Comparison of ENCODE assay signal across 27 cellular contexts in the genomic region with DNA sequence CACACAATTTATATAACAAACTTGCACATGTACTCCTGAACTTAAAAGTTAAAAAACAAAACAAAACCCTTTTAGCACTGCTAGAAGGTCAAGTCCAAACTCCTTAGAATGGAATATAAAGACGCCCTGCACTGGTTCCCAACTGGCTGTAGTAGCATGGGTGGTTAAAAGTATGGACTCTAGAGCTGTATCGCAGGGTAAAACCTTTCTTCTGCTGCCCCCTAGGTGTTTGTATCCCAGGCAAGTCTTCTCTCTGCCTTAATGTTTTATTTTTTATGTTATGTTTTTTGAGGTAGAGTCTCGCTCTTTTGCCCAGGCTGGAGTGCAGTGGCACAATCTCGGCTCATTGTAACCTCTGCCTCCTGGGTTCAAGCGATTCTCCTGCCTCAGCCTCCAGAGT. TPM values are rescaled to one million over a fixed set of nuclear protein-coding genes. Genes with fewer than 3 reads are reported as not detected.
DNase-seq lines count a peak whose midpoint lies in the region; ATAC-seq and TF ChIP-seq lines count a peak whose summit lies in the region.
"Had no signal": no experiment of that assay in that cellular context is flagged by ENCODE, and none has a peak within 500 bp of the region (broad histone marks: within the 10 kb centered on the region; RNA-seq: fewer than 3 reads in every experiment).

No MANE protein-coding gene starts in this region.

- no peak overlapping the region for H3K23ac ChIP-seq in IMR-90 (ENCODE audit: low read depth, low read length)

- no peak overlapping the region for H2BK20ac ChIP-seq in IMR-90 (ENCODE audit: low read depth, low read length)

- no peak overlapping the region for H4K8ac ChIP-seq in IMR-90 (ENCODE audit: low read depth in 2 of 2, low read length in 2 of 2)

- no peak overlapping the region for H3K27ac Mint-ChIP-seq in activated T-helper 17 cell treated with anti-CD3 and anti-CD28 coated beads, Interleukin-2, amount 50 U/mL, for 72 hours
- H3K27ac Mint-ChIP-seq: activated CD4-positive, alpha-beta memory T cell treated with anti-CD3 and anti-CD28 coated beads for 36 hours; activated naive CD4-positive, alpha-beta T cell treated with anti-CD3 and anti-CD28 coated beads, Interleukin-2, amount 50 U/mL, for 72 hours; dendritic cell treated with granulocyte-macrophage colony-stimulating factor and Interleukin-4, amounts not matched to agents 40 ng/mL and 50 ng/mL, for 4 days; natural killer cell treated with Interleukin-12 subunit alpha and Interleukin-12 subunit beta and Interleukin-15 and Interleukin-18, amount 100 ng/mL, for 72 hours; stimulated activated naive CD8-positive, alpha-beta T cell treated with anti-CD3 and anti-CD28 coated beads, Interleukin-15, amount 100 ng/mL, for 72 hours had no signal

- no peak overlapping the region for H3K14ac ChIP-seq in IMR-90 (replicated peaks; ENCODE audit: low read depth, low read length)

- no peaks in the 10 kb centered on the region for H3K4me1 ChIP-seq in IMR-90 (ENCODE audit: control insufficient read depth, insufficient read depth, low read length)
- H3K4me1 ChIP-seq: SJCRH30, thyroid gland had no signal

- no peak overlapping the region for H3K4me3 ChIP-seq in IMR-90 (ENCODE audit: insufficient read depth, low read depth, low read length)
- H3K4me3 ChIP-seq in WI38 (ENCODE audit: low read depth, low read length), result no peak overlapping the region
- H3K4me3 ChIP-seq: SJCRH30, skin epidermis, thyroid gland had no signal

- H3K36me3 ChIP-seq in IMR-90 (ENCODE audit: control insufficient read depth, insufficient read depth, low read length), result no peaks in the 10 kb centered on the region
- H3K36me3 ChIP-seq: SJCRH30, thyroid gland had no signal

- DNase-seq in IMR-90, result no peak
- DNase-seq in erythroblast (lab: John Stamatoyannopoulos, UW), result peak; percentile 4 to 8
- no peak for DNase-seq in activated effector memory CD4-positive, alpha-beta T cell treated with anti-CD3 and anti-CD28 coated beads, Interleukin-2, amount 50 U/mL, for 16 hours
- DNase-seq in HCEC 1CT, result no peak
- DNase-seq in dermis blood vessel endothelial cell, result no peak
- DNase-seq: activated CD4-positive, alpha-beta memory T cell treated with anti-CD3 and anti-CD28 coated beads for 36 hours; activated CD8-positive, alpha-beta memory T cell treated with anti-CD3 and anti-CD28 coated beads, Interleukin-2, amount 50 U/mL, for 48 hours; aorta; DMS79; GF-D8; NCI-H1105; NCI-H2029; NCI-H526; SJCRH30; stimulated activated CD8-positive, alpha-beta memory T cell treated with anti-CD3 and anti-CD28 coated beads, Interleukin-4, amount 100 ng/mL, for 48 hours; stimulated activated naive CD8-positive, alpha-beta T cell treated with anti-CD3 and anti-CD28 coated beads, Interleukin-15, amount 100 ng/mL, for 72 hours; T-helper 1 cell; thyroid gland had no signal

- H3K27me3 Mint-ChIP-seq in activated T-helper 17 cell treated with anti-CD3 and anti-CD28 coated beads, Interleukin-2, amount 50 U/mL, for 72 hours, result peaks cover 30% of the 10 kb centered on the region

- no peak overlapping the region for H3K9ac ChIP-seq in IMR-90 (ENCODE audit: low read depth, low read length)

- H2BK15ac ChIP-seq in IMR-90 (ENCODE audit: low read depth, low read length), result no peak overlapping the region

- no TSS peak for BruUV-seq in IMR-90 (replicated peaks; lab: Mats Ljungman, UMichigan)

- H3K56ac ChIP-seq in IMR-90 (ENCODE audit: extremely low read depth, insufficient read depth, low read length), result no peak overlapping the region

- no peak overlapping the region for H3K18ac ChIP-seq in IMR-90 (ENCODE audit: low read depth, low read length)

- no peaks in the 10 kb centered on the region for H3K36me3 Mint-ChIP-seq in activated T-helper 17 cell treated with anti-CD3 and anti-CD28 coated beads, Interleukin-2, amount 50 U/mL, for 72 hours (ENCODE audit: low read depth)
- H3K36me3 Mint-ChIP-seq: activated CD4-positive, alpha-beta memory T cell treated with anti-CD3 and anti-CD28 coated beads for 36 hours; activated naive CD4-positive, alpha-beta T cell treated with anti-CD3 and anti-CD28 coated beads, Interleukin-2, amount 50 U/mL, for 72 hours; natural killer cell treated with Interleukin-12 subunit alpha and Interleukin-12 subunit beta and Interleukin-15 and Interleukin-18, amount 100 ng/mL, for 72 hours had no signal

- H3K9me3 ChIP-seq in IMR-90 (ENCODE audit: control insufficient read depth, insufficient read depth, low read length), result no peaks in the 10 kb centered on the region
- H3K9me3 ChIP-seq: SJCRH30, thyroid gland had no signal

- intact Hi-C loops in IMR-90 (cut with micrococcal nuclease), result no loop called here

- H3K27ac ChIP-seq in 22Rv1, result no peak overlapping the region
- no peak overlapping the region for H3K27ac ChIP-seq in IMR-90 (ENCODE audit: insufficient read depth, low read length)
- H3K27ac ChIP-seq: HL-60, SJCRH30, skin epidermis, thyroid gland had no signal

- ATAC-seq in IMR-90 (ENCODE audit: low read depth), result no peak
- no peak for ATAC-seq in activated T-helper 17 cell treated with anti-CD3 and anti-CD28 coated beads, Interleukin-2, amount 50 U/mL, for 72 hours (replicated peaks)
- ATAC-seq: activated CD4-positive, CD25-positive, alpha-beta regulatory T cell treated with anti-CD3 and anti-CD28 coated beads, Interleukin-2, amount 50 U/mL, for 24 hours; activated naive CD4-positive, alpha-beta T cell treated with anti-CD3 and anti-CD28 coated beads, Interleukin-2, amount 50 U/mL, for 72 hours; natural killer cell treated with Interleukin-12 subunit alpha and Interleukin-12 subunit beta and Interleukin-15 and Interleukin-18, amount 100 ng/mL, for 72 hours; stimulated activated naive CD8-positive, alpha-beta T cell treated with anti-CD3 and anti-CD28 coated beads, Interleukin-15, amount 100 ng/mL, for 72 hours had no signal

- no peak overlapping the region for H4K5ac ChIP-seq in IMR-90 (ENCODE audit: low read depth, low read length)

- in situ Hi-C loops in IMR-90 (cut with MboI; ENCODE audit: low sequenced_read_pairs), result no loop called here

- no peak overlapping the region for H2AFZ ChIP-seq in IMR-90 (replicated peaks; ENCODE audit: low read length, poor library complexity)

- TF ChIP-seq CTCF in 22Rv1 (IDR thresholded peaks at IDR 0.05) (peak; percentile 8; the same call in 1 of the 2 replicates), IMR-90 (conservative IDR thresholded peaks at IDR 0.05; ENCODE audit: low read depth, low read length) (0 out of 2 replicates have a peak, but pooled peaks have one; percentile 4), WI38 (IDR thresholded peaks at IDR 0.05; ENCODE audit: low read depth, low read length) (0 out of 2 replicates have a peak, but pooled peaks have one; percentile 6)

- H3K27me3 ChIP-seq in IMR-90 (ENCODE audit: control insufficient read depth, insufficient read depth, low read length), result peaks cover 22% of the 10 kb centered on the region
- H3K27me3 ChIP-seq: SJCRH30, thyroid gland had no signal

- TF ChIP-seq RAD21 in IMR-90 (IDR thresholded peaks at IDR 0.05; ENCODE audit: low read length), result no peak

- no peaks in the 10 kb centered on the region for H3K79me1 ChIP-seq in IMR-90 (ENCODE audit: low read depth in 1 of 2, low read length in 2 of 2)

- POLR2A ChIA-PET in IMR-90 (lab: Charles Lee; ENCODE audit: unreplicated experiment), result no interaction called here

- H3K9me1 ChIP-seq in IMR-90 (ENCODE audit: insufficient read depth, low read length), result no peaks in the 10 kb centered on the region

- dilution Hi-C loops in IMR-90 (cut with HindIII; ENCODE audit: low sequenced_read_pairs, unreplicated experiment), result no loop called here

- no peaks in the 10 kb centered on the region for H4K20me1 ChIP-seq in IMR-90 (ENCODE audit: insufficient read depth, low read length)

- H2BK120ac ChIP-seq in IMR-90 (ENCODE audit: low read depth, low read length), result no peak overlapping the region

- CTCF ChIA-PET in IMR-90 (lab: Yijun Ruan, JAX), result no interaction called here

- H3K4me1 Mint-ChIP-seq in activated T-helper 17 cell treated with anti-CD3 and anti-CD28 coated beads, Interleukin-2, amount 50 U/mL, for 72 hours, result no peaks in the 10 kb centered on the region

- H4K91ac ChIP-seq in IMR-90 (ENCODE audit: insufficient read depth, low read depth, low read length), result no peak overlapping the region

- no peak overlapping the region for H2BK5ac ChIP-seq in IMR-90 (ENCODE audit: low read depth, low read length, poor library complexity, severe bottlenecking)

- no peaks in the 10 kb centered on the region for H3K9me3 Mint-ChIP-seq in activated T-helper 17 cell treated with anti-CD3 and anti-CD28 coated beads, Interleukin-2, amount 50 U/mL, for 72 hours
- H3K9me3 Mint-ChIP-seq: activated CD4-positive, alpha-beta memory T cell treated with anti-CD3 and anti-CD28 coated beads for 36 hours; activated naive CD4-positive, alpha-beta T cell treated with anti-CD3 and anti-CD28 coated beads, Interleukin-2, amount 50 U/mL, for 72 hours; dendritic cell treated with granulocyte-macrophage colony-stimulating factor and Interleukin-4, amounts not matched to agents 40 ng/mL and 50 ng/mL, for 4 days; natural killer cell treated with Interleukin-12 subunit alpha and Interleukin-12 subunit beta and Interleukin-15 and Interleukin-18, amount 100 ng/mL, for 72 hours; stimulated activated naive CD8-positive, alpha-beta T cell treated with anti-CD3 and anti-CD28 coated beads, Interleukin-15, amount 100 ng/mL, for 72 hours had no signal

- WGBS in IMR-90 (ENCODE audit: extremely low coverage in 2 of 2, insufficient read length in 1 of 2), 2 experiments, result 80% methylated on average over 2 of the region's 5 CpGs; no CpG with 5 or more reads in 1 of the 2 experiments

- no peak overlapping the region for H3K4me3 Mint-ChIP-seq in activated T-helper 17 cell treated with anti-CD3 and anti-CD28 coated beads, Interleukin-2, amount 50 U/mL, for 72 hours
- H3K4me3 Mint-ChIP-seq: activated CD4-positive, alpha-beta memory T cell treated with anti-CD3 and anti-CD28 coated beads for 36 hours; dendritic cell treated with granulocyte-macrophage colony-stimulating factor and Interleukin-4, amounts not matched to agents 40 ng/mL and 50 ng/mL, for 4 days; natural killer cell treated with Interleukin-12 subunit alpha and Interleukin-12 subunit beta and Interleukin-15 and Interleukin-18, amount 100 ng/mL, for 72 hours; stimulated activated naive CD8-positive, alpha-beta T cell treated with anti-CD3 and anti-CD28 coated beads, Interleukin-15, amount 100 ng/mL, for 72 hours had no signal

- H2AK5ac ChIP-seq in IMR-90 (ENCODE audit: low read depth, low read length), result no peak overlapping the region

- H2AK9ac ChIP-seq in IMR-90 (replicated peaks; ENCODE audit: low read depth, low read length, poor library complexity), result no peak overlapping the region

- H3K4me2 ChIP-seq in IMR-90 (ENCODE audit: low read depth, low read length), result no peak overlapping the region

- TF ChIP-seq POLR2A in IMR-90 (IDR thresholded peaks at IDR 0.05; ENCODE audit: low read depth, low read length) (no peak), erythroblast (IDR thresholded peaks at IDR 0.05; ENCODE audit: low read length) (no peak)

- no peak overlapping the region for H3K4ac ChIP-seq in IMR-90 (ENCODE audit: low read depth, low read length)

RNA-seq across cellular contexts. Expression of a gene that starts 35.2 kb away (rescaled TPM):
- total RNA-seq in IMR-90 (2012; rRNA removed) (not detected in 2 replicates), dermis blood vessel endothelial cell (0.17 and 1.3 TPM in 2 replicates)
- 0.56 and 0.68 TPM in 2 replicates for polyA plus RNA-seq in IMR-90 (2012; rRNA removed)
- 0.03 and 0.04 TPM in 2 replicates for polyA plus RNA-seq in IMR-90 (2012; cell fraction: cytosol; rRNA removed)
- polyA plus RNA-seq in IMR-90 (2012; cell fraction: nucleus; rRNA removed; ENCODE audit: low replicate concordance), result 0.27 and 2.8 TPM in 2 replicates
- total RNA-seq in activated T-helper 17 cell treated with anti-CD3 and anti-CD28 coated beads, Interleukin-2, amount 50 U/mL, for 72 hours, result 1 to 10 TPM in 1 of 2 donors, under 1 TPM in 1; 0.42 to 1.0 TPM

Comparison
In these comparisons a context has a peak if more than half of its experiments do, and no peak if none do; other contexts are left out.
1. DNase-seq: peak in erythroblast (2 of 2); none in IMR-90 (single experiment), activated effector memory CD4-positive, alpha-beta T cell treated with anti-CD3 and anti-CD28 coated beads, Interleukin-2, amount 50 U/mL, for 16 hours (single experiment), HCEC 1CT (single experiment) and dermis blood vessel endothelial cell (single experiment).
2. Peak in every context shown above with its lines, with median percentiles within 50 percentile points of each other: CTCF ChIP-seq.